ENCODE assay signal across 12 cellular contexts in genomic region chr3:100864471-100865268, GRCh38.
"Had no signal": no experiment of that assay in that cellular context is flagged by ENCODE, and none has a peak within 500 bp of the region (broad histone marks: within the 10 kb centered on the region; RNA-seq: fewer than 3 reads in every experiment).

No MANE protein-coding gene starts in this region.

- H3K4me3 ChIP-seq: adrenal gland, testis, uterus had no signal

- H3K36me3 ChIP-seq: adrenal gland, uterus had no signal

- H3K27ac ChIP-seq: adrenal gland, uterus had no signal

- ATAC-seq: activated CD4-positive, CD25-positive, alpha-beta regulatory T cell treated with anti-CD3 and anti-CD28 coated beads, Interleukin-2, amount 50 U/mL, for 24 hours; stimulated activated naive CD8-positive, alpha-beta T cell treated with anti-CD3 and anti-CD28 coated beads, Interleukin-15, amount 100 ng/mL, for 72 hours had no signal

- H3K4me1 ChIP-seq: adrenal gland, testis, uterus had no signal

- H3K9me3 ChIP-seq: adrenal gland, testis, uterus had no signal

- DNase-seq: activated naive CD4-positive, alpha-beta T cell treated with anti-CD3 and anti-CD28 coated beads, Interleukin-2, amount 50 U/mL, for 16 hours; adrenal gland; effector memory CD4-positive, alpha-beta T cell; hypothalamus; immature natural killer cell; left cardiac atrium; stimulated activated CD4-positive, alpha-beta T cell treated with anti-CD3 and anti-CD28 coated beads, Interleukin-4, amount 100 ng/mL, for 1 hour; stimulated activated naive CD8-positive, alpha-beta T cell treated with anti-CD3 and anti-CD28 coated beads, Interleukin-15, amount 100 ng/mL, for 72 hours; T-helper 2 cell; testis; uterus had no signal

- H3K27me3 ChIP-seq: adrenal gland, testis, uterus had no signal
